ENCODE assay signal across 1 cellular context in genomic region chr5:83720805-83721431, GRCh38.
TF ChIP-seq lines count a peak whose summit lies in the region.

TSS of gene HAPLN1 (minus strand) at chr5:83720855. CDS start at chr5:83673523, 47,332 bp downstream.

TF ChIP-seq in SK-N-SH treated with all-trans-retinoic acid at 6 μM for 48 hours, 23 proteins besides CTCF, POLR2A, EP300 and RAD21 (continued from another document):
- TF ChIP-seq PATZ1 (CRISPR knock-in tag; IDR thresholded peaks at IDR 0.05; ENCODE audit: borderline replicate concordance) (no peak), ZC3H10 (CRISPR knock-in tag; IDR thresholded peaks at IDR 0.05) (no peak)
- TF ChIP-seq, protein P1, sequence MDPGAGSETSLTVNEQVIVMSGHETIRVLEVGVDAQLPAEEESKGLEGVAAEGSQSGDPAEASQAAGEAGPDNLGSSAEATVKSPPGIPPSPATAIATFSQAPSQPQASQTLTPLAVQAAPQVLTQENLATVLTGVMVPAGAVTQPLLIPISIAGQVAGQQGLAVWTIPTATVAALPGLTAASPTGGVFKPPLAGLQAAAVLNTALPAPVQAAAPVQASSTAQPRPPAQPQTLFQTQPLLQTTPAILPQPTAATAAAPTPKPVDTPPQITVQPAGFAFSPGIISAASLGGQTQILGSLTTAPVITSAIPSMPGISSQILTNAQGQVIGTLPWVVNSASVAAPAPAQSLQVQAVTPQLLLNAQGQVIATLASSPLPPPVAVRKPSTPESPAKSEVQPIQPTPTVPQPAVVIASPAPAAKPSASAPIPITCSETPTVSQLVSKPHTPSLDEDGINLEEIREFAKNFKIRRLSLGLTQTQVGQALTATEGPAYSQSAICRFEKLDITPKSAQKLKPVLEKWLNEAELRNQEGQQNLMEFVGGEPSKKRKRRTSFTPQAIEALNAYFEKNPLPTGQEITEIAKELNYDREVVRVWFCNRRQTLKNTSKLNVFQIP (CRISPR knock-in tag; IDR thresholded peaks at IDR 0.05; ENCODE audit: borderline replicate concordance, low read depth), result no peak
